Comparison of ENCODE assay signal across 7 cellular contexts in the genomic region with DNA sequence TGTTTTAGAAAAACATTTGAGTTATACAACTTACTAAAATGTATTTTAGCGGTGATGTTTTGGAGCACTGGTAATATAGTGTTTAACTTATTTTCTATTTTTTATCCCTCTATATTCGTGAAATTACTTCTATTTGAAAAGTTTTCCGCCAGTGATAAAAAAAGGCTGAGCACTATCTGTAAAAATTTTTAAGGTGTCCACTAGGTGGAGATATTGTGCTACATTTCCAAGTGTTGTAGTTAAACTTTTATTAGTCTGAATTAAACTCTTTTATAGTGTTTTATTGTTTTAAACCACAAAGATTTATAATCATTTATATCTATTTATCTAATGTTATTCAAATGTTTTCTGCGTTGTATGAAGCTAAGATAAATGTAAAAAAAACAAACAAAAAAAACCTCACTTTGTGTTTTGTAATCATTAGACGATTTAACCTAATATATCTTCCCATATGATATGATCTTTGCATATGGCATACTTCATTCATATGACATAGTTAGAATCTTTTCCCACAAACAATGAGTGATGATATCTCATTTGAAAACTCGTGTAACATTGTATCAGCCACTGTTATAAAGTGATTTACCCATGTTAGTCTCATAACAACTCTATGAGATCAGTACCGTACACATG. TPM values are rescaled to one million over a fixed set of nuclear protein-coding genes. Genes with fewer than 3 reads are reported as not detected.
DNase-seq lines count a peak whose midpoint lies in the region; ATAC-seq, FAIRE-seq and TF ChIP-seq lines count a peak whose summit lies in the region.
"Not testable (repeated sequence)": the region's sequence is repeated elsewhere in the genome, so short reads cannot be mapped to it uniquely, and the experiment has no call there.

No MANE protein-coding gene starts in this region.

- H3K36me3 ChIP-seq in DOHH2 (ENCODE audit: control insufficient read depth, low read length); MM.1S (replicated peaks; ENCODE audit: insufficient read depth, low read length); body of pancreas (replicated peaks in 1 of 2; ENCODE audit: insufficient read depth in 1 of 2, low read depth in 2 of 2): not testable (repeated sequence)

- not testable (repeated sequence) for TF ChIP-seq POLR2A in H54 (IDR thresholded peaks at IDR 0.05; ENCODE audit: low read depth, low read length); body of pancreas (IDR thresholded peaks at IDR 0.05)

- not testable (repeated sequence) for H3K4me3 Mint-ChIP-seq in naive B cell

- 28 to 30% methylated on average over 7 of the region's 7 CpGs for WGBS in body of pancreas, 2 donors

- H3K4me1 ChIP-seq in DOHH2 (ENCODE audit: control insufficient read depth, low read length); MM.1S (ENCODE audit: low read length); body of pancreas: not testable (repeated sequence)

- peak; percentile 58 for ATAC-seq in body of pancreas
- not testable (repeated sequence) for ATAC-seq in naive B cell (ENCODE audit: low read depth in 2 of 2)

- not testable (repeated sequence) for DNase-seq in H54 (ENCODE audit: insufficient read length, low spot score); body of pancreas
- DNase-seq in MM.1S (peak; percentile 59), OCI-M1 (lab: John Stamatoyannopoulos, UW) (peak; percentile 76), frontal cortex (ENCODE audit: low spot score in 2 of 2) (peak in 1 of 2 donors; percentile 5), naive B cell (peak; percentile 19)

- not testable (repeated sequence) for H3K79me2 ChIP-seq in DOHH2 (ENCODE audit: control insufficient read depth, low read length); MM.1S (ENCODE audit: low read length)

- H3K9ac ChIP-seq in MM.1S (ENCODE audit: low read length): not testable (repeated sequence)

- H2AFZ ChIP-seq in MM.1S (ENCODE audit: low read length): not testable (repeated sequence)

- H3K9me2 ChIP-seq in DOHH2 (replicated peaks; ENCODE audit: control insufficient read depth, low read length); MM.1S (replicated peaks; ENCODE audit: insufficient read depth, low read length): not testable (repeated sequence)

- H3K4me3 ChIP-seq in DOHH2 (ENCODE audit: low read length); MM.1S (ENCODE audit: low read length); body of pancreas: not testable (repeated sequence)

- H3K9me3 ChIP-seq in DOHH2 (ENCODE audit: control insufficient read depth, insufficient read depth, low read length); MM.1S (replicated peaks; ENCODE audit: insufficient read depth, low read length); body of pancreas: not testable (repeated sequence)

- not testable (repeated sequence) for H3K27me3 Mint-ChIP-seq in naive B cell

- H3K4me2 ChIP-seq in DOHH2 (ENCODE audit: low read length); MM.1S (ENCODE audit: low read depth, low read length): not testable (repeated sequence)

- H3F3A ChIP-seq in DOHH2 (ENCODE audit: control insufficient read depth, insufficient read depth); MM.1S (ENCODE audit: insufficient read depth, low read length): not testable (repeated sequence)

- intact Hi-C loops in body of pancreas (cut with DNase I): not testable (repeated sequence)

- not testable (repeated sequence) for H3K4me1 Mint-ChIP-seq in naive B cell

- H3K27ac ChIP-seq in DOHH2 (ENCODE audit: low read depth, low read length); MM.1S (ENCODE audit: low read length); body of pancreas: not testable (repeated sequence)

- H3K9me3 Mint-ChIP-seq in naive B cell: not testable (repeated sequence)

- not testable (repeated sequence) for H3K36me3 Mint-ChIP-seq in naive B cell

- FAIRE-seq in H54 (lab: Jason Lieb, UNC) (peak; percentile 76), frontal cortex (lab: Jason Lieb, UNC) (peak; percentile 99)

- not testable (repeated sequence) for H3K27me3 ChIP-seq in DOHH2 (ENCODE audit: control insufficient read depth, low read length); MM.1S (replicated peaks; ENCODE audit: insufficient read depth, low read length); body of pancreas

- peak; percentile 47 for TF ChIP-seq CTCF in DOHH2 (IDR thresholded peaks at IDR 0.05; ENCODE audit: low read depth, low read length, poor library complexity, severe bottlenecking)
- TF ChIP-seq CTCF in MM.1S (IDR thresholded peaks at IDR 0.05; ENCODE audit: low read length): peak; percentile 49
- TF ChIP-seq CTCF in body of pancreas (IDR thresholded peaks at IDR 0.05): peak in 6 of 7 experiments; percentile 49 to 71 (median 53)

- H3K27ac Mint-ChIP-seq in naive B cell: not testable (repeated sequence)

- not testable (repeated sequence) for H4K20me1 ChIP-seq in DOHH2 (ENCODE audit: control insufficient read depth, insufficient read depth, low read depth, low read length); MM.1S (ENCODE audit: insufficient read depth, low read length)

RNA-seq across cellular contexts. Expression of a gene that starts 11.8 kb away (rescaled TPM):
- 1 to 10 TPM; 5.6 to 6.2 TPM for total RNA-seq in body of pancreas
- 11.8 TPM for total RNA-seq in frontal cortex
- 1 to 10 TPM; 1.1 to 4.7 (median 2.1) TPM for polyA plus RNA-seq in naive B cell (ENCODE audit: low read depth in 6 of 6)
